Comparison of ENCODE assay signal across 8 cellular contexts in the genomic region with DNA sequence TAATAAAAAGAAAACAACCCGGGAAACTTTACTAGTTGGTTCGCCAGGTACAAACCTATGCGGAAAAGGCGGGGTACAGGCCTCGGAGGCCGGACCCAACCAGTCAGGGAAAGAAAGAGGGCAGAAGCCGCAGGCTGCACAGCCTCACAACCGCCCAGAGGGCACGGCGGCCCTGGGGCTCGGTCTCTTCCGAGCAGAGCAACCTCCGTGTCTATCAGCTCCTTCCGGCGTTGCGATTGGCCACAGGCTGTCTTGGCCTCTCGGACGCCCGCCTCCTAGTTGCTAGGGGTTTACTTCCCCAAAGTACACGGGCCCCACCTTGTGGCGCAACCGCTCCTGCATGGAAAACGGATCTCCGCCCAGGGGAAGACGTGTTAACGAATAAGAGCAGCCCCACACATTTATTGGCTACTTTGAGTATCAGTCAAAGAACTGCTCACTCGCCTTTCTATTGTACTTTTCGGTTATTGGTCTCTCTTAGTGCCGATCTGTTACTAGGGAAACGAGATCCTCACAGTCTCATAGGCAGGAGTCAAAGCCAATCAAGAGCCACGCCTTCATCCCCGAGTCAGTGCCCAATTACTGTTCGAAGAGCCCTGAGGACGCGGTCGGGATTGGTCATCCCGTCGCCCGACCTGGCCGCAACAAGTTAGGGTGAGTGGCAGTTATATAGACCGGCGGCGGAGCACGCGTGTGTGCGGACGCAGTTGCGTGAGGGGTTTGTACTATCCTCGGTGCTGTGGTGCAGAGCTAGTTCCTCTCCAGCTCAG. TPM values are rescaled to one million over a fixed set of nuclear protein-coding genes. Genes with fewer than 3 reads are reported as not detected.
DNase-seq lines count a peak whose midpoint lies in the region; ATAC-seq and TF ChIP-seq lines count a peak whose summit lies in the region.

A gene (plus strand): TSS at position 696 of the 770 bp plus-strand sequence. CDS start 14,667 bp downstream, outside the sequence.

- H3K27me3 Mint-ChIP-seq in activated T-cell treated with anti-CD3 and anti-CD28 coated beads, Interleukin-2, amount 50 U/mL, for 24 hours, result no peaks in the 10 kb centered on the region

- peaks cover 34% of the 10 kb centered on the region for H3K4me1 Mint-ChIP-seq in activated T-cell treated with anti-CD3 and anti-CD28 coated beads, Interleukin-2, amount 50 U/mL, for 24 hours (ENCODE audit: low read depth)

- peak within 1 kb of the TSS; percentile 86 for H3K27ac Mint-ChIP-seq in activated T-cell treated with anti-CD3 and anti-CD28 coated beads, Interleukin-2, amount 50 U/mL, for 24 hours

- H3K9me3 Mint-ChIP-seq in activated T-cell treated with anti-CD3 and anti-CD28 coated beads, Interleukin-2, amount 50 U/mL, for 24 hours, result no peaks in the 10 kb centered on the region

- peak; percentile 88 for ATAC-seq in GM21717 (IDR thresholded peaks at IDR 0.05; ENCODE audit: unreplicated experiment)

- peak; percentile 74 for TF ChIP-seq CTCF in epithelial cell of proximal tubule (conservative IDR thresholded peaks at IDR 0.05; ENCODE audit: low read depth, low read length)

- in situ Hi-C loops in KBM-7 (cut with MboI; ENCODE audit: low pct_unique_long_range_greater_than_20kb, low sequenced_read_pairs), result no loop called here

- peak within 1 kb of the TSS; percentile 92 for H3K4me3 ChIP-seq in epithelial cell of proximal tubule (ENCODE audit: low read depth, low read length)

- H3K4me3 Mint-ChIP-seq in activated T-cell treated with anti-CD3 and anti-CD28 coated beads, Interleukin-2, amount 50 U/mL, for 24 hours, result peak within 1 kb of the TSS; percentile 90

- peaks cover 44% of the 10 kb centered on the region for H3K36me3 Mint-ChIP-seq in activated T-cell treated with anti-CD3 and anti-CD28 coated beads, Interleukin-2, amount 50 U/mL, for 24 hours (ENCODE audit: low read depth)

- DNase-seq in DMS79 (lab: John Stamatoyannopoulos, UW), result peak; percentile 98
- DNase-seq in KBM-7, result peak; percentile 100
- DNase-seq in activated T-cell treated with anti-CD3 and anti-CD28 coated beads, Interleukin-2, amount 50 U/mL, for 24 hours, result peak; percentile 96
- peak; percentile 100 for DNase-seq in epithelial cell of proximal tubule (ENCODE audit: low read depth)
- peak; percentile 100 for DNase-seq in mucosa of gallbladder (ENCODE audit: low spot score)
- peak; percentile 96 to 99 for DNase-seq in stimulated activated CD8-positive, alpha-beta memory T cell treated with anti-CD3 and anti-CD28 coated beads, Interleukin-4, amount 100 ng/mL, for 4 hours (ENCODE audit: low read depth in 2 of 2, low spot score in 1 of 2)

TF ChIP-seq in PFSK-1, 5 proteins besides CTCF, POLR2A, EP300 and RAD21:
- TF ChIP-seq POLR2AphosphoS5 (IDR thresholded peaks at IDR 0.05; ENCODE audit: low read depth, low read length), result peak; percentile 98
- TF ChIP-seq TAF1 (IDR thresholded peaks at IDR 0.05; ENCODE audit: borderline replicate concordance, insufficient read depth, low read length), result peak; percentile 98
- TF ChIP-seq FOXP2 (optimal IDR thresholded peaks at IDR 0.05; ENCODE audit: borderline replicate concordance, extremely low read depth, extremely low read length, insufficient read depth), result peak; percentile 90
- TF ChIP-seq, protein P1, sequence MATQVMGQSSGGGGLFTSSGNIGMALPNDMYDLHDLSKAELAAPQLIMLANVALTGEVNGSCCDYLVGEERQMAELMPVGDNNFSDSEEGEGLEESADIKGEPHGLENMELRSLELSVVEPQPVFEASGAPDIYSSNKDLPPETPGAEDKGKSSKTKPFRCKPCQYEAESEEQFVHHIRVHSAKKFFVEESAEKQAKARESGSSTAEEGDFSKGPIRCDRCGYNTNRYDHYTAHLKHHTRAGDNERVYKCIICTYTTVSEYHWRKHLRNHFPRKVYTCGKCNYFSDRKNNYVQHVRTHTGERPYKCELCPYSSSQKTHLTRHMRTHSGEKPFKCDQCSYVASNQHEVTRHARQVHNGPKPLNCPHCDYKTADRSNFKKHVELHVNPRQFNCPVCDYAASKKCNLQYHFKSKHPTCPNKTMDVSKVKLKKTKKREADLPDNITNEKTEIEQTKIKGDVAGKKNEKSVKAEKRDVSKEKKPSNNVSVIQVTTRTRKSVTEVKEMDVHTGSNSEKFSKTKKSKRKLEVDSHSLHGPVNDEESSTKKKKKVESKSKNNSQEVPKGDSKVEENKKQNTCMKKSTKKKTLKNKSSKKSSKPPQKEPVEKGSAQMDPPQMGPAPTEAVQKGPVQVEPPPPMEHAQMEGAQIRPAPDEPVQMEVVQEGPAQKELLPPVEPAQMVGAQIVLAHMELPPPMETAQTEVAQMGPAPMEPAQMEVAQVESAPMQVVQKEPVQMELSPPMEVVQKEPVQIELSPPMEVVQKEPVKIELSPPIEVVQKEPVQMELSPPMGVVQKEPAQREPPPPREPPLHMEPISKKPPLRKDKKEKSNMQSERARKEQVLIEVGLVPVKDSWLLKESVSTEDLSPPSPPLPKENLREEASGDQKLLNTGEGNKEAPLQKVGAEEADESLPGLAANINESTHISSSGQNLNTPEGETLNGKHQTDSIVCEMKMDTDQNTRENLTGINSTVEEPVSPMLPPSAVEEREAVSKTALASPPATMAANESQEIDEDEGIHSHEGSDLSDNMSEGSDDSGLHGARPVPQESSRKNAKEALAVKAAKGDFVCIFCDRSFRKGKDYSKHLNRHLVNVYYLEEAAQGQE (IDR thresholded peaks at IDR 0.05; ENCODE audit: insufficient read depth in 1 of 2, low read depth in 2 of 2, low read length in 2 of 2), result peak in 1 of 2 experiments; percentile 69; a peak in 1 of 4 replicates
- TF ChIP-seq SIN3A (IDR thresholded peaks at IDR 0.05; ENCODE audit: borderline replicate concordance, insufficient read depth, low read length), result peak; percentile 96; the same call in 1 of the 2 replicates

RNA-seq across cellular contexts. Expression of the gene that starts here (rescaled TPM):
- 88.6 TPM for polyA plus RNA-seq in PFSK-1 (2012; ENCODE audit: insufficient read length, low read depth)
- total RNA-seq in epithelial cell of proximal tubule, result 118 and 194 TPM in 2 replicates
- 135 TPM for total RNA-seq in mucosa of gallbladder

Comparison
In these comparisons a context has a peak if more than half of its experiments do, and no peak if none do; other contexts are left out.
1. Peak in every context shown above with its lines: DNase-seq, ATAC-seq and H3K4me3 ChIP-seq.